In genomic region chr22:20298110-20298802, GRCh38 we compare ENCODE assay signal across 1 cellular context.
A peak's percentile ranks its signal among the peaks of the same experiment; 100 is the strongest.
TF ChIP-seq lines count a peak whose summit lies in the region.

No MANE protein-coding gene starts in this region.

TF ChIP-seq in H1, 55 proteins besides CTCF, POLR2A, EP300 and RAD21:
- TF ChIP-seq SUZ12 (IDR thresholded peaks at IDR 0.05; ENCODE audit: low read length), result peak; percentile 45; the same call in 1 of the 2 replicates
- no peak for TF ChIP-seq JUND (IDR thresholded peaks at IDR 0.05; ENCODE audit: low read length)
